7 cellular contexts compared by ENCODE assay signal in genomic region chr1:88538222-88538899, GRCh38.
"Had no signal": no experiment of that assay in that cellular context is flagged by ENCODE, and none has a peak within 500 bp of the region (broad histone marks: within the 10 kb centered on the region; RNA-seq: fewer than 3 reads in every experiment).

No MANE protein-coding gene starts in this region.

- ATAC-seq: GM23338 had no signal

- DNase-seq: H9, HCEC 1CT had no signal

- H3K4me3 ChIP-seq: GM23338 had no signal

- H3K27ac Mint-ChIP-seq: GM23338, H9, IgD-negative memory B cell had no signal

- H3K4me2 ChIP-seq: GM23338 had no signal

- H3K9me3 Mint-ChIP-seq: GM23338, H9 had no signal

- H3K4me3 Mint-ChIP-seq: GM23338, H9, IgD-negative memory B cell had no signal

- H3K4me1 Mint-ChIP-seq: GM23338, IgD-negative memory B cell had no signal

- FAIRE-seq: H1, H54, HTR-8/SVneo had no signal
